13 cellular contexts compared by ENCODE assay signal in the genomic region with DNA sequence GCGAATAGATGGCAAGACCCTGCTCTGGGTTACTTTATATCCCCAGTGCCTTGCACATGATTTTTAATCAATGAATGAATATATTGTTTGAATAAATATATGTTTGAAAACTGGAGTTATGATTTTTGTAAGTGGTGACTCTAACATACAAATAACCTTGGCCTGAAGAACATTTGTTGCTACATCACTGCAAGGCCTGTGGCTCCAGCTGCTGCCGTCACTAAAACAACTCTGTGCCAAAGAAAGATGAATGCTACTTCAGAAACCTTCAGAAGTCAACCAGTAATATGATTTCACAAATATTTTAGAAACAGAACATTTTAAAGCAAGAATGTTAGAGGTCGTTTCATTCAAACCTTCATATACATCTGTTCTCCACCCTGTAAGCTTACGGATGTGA.
DNase-seq lines count a peak whose midpoint lies in the region; ATAC-seq and TF ChIP-seq lines count a peak whose summit lies in the region.
"Had no signal": no experiment of that assay in that cellular context is flagged by ENCODE, and none has a peak within 500 bp of the region (broad histone marks: within the 10 kb centered on the region; RNA-seq: fewer than 3 reads in every experiment).

No MANE protein-coding gene starts in this region.

- peak overlapping the region; percentile 62 for H3K27ac ChIP-seq in left ventricle myocardium inferior (replicated peaks)
- H3K27ac ChIP-seq in right cardiac atrium (ENCODE audit: low read length), result no peak overlapping the region
- peak overlapping the region; percentile 34 for H3K27ac ChIP-seq in psoas muscle
- H3K27ac ChIP-seq: BLaER1 treated with 17β-estradiol and CSF1 and Interleukin-3, amounts not matched to agents 10 nM and 100 nM had no signal

- H3K4me1 ChIP-seq in left ventricle myocardium inferior, result peaks cover 76% of the 10 kb centered on the region
- no peaks in the 10 kb centered on the region for H3K4me1 ChIP-seq in right cardiac atrium (ENCODE audit: control insufficient read depth, insufficient read depth, low read length)
- H3K4me1 ChIP-seq in psoas muscle, result peaks cover 28% of the 10 kb centered on the region
- H3K4me1 ChIP-seq: BLaER1 treated with 17β-estradiol and CSF1 and Interleukin-3, amounts not matched to agents 10 nM and 100 nM had no signal

- ATAC-seq in right cardiac atrium (no peak), left lobe of liver (peak; percentile 23), psoas muscle (peak in 3 of 4 donors; percentile 62 to 68 (median 65)), GM19351 (IDR thresholded peaks at IDR 0.05; ENCODE audit: unreplicated experiment) (no peak), omental fat pad (ENCODE audit: low FRiP score) (no peak)
- ATAC-seq: CD8-positive, alpha-beta T cell had no signal

- H3K36me3 ChIP-seq in left ventricle myocardium inferior (peaks cover 8% of the 10 kb centered on the region), psoas muscle (ENCODE audit: insufficient read depth in 1 of 2, low read depth in 1 of 2) (peaks cover 0 to 18% of the 10 kb centered on the region in 2 donors)
- H3K36me3 ChIP-seq: BLaER1 treated with 17β-estradiol and CSF1 and Interleukin-3, amounts not matched to agents 10 nM and 100 nM had no signal

- H3K27me3 ChIP-seq in left ventricle myocardium inferior (ENCODE audit: low read depth) (no peaks in the 10 kb centered on the region), right cardiac atrium (ENCODE audit: control insufficient read depth, insufficient read depth) (no peaks in the 10 kb centered on the region), psoas muscle (ENCODE audit: insufficient read depth in 3 of 3, low read length in 2 of 3) (no peaks in the 10 kb centered on the region)
- H3K27me3 ChIP-seq: BLaER1 treated with 17β-estradiol and CSF1 and Interleukin-3, amounts not matched to agents 10 nM and 100 nM had no signal

- TF ChIP-seq CTCF in left ventricle myocardium inferior (IDR thresholded peaks at IDR 0.05; ENCODE audit: borderline replicate concordance), result no peak
- no peak for TF ChIP-seq CTCF in psoas muscle (IDR thresholded peaks at IDR 0.05)
- TF ChIP-seq CTCF in omental fat pad (IDR thresholded peaks at IDR 0.05), result no peak

- H3K9me3 ChIP-seq in left ventricle myocardium inferior (replicated peaks), result no peaks in the 10 kb centered on the region
- H3K9me3 ChIP-seq in right cardiac atrium (ENCODE audit: control insufficient read depth, low read length), result no peaks in the 10 kb centered on the region
- no peaks in the 10 kb centered on the region for H3K9me3 ChIP-seq in psoas muscle
- H3K9me3 ChIP-seq: BLaER1 treated with 17β-estradiol and CSF1 and Interleukin-3, amounts not matched to agents 10 nM and 100 nM had no signal

- H3K4me3 ChIP-seq in left ventricle myocardium inferior (no peak overlapping the region), right cardiac atrium (ENCODE audit: low read length) (no peak overlapping the region), psoas muscle (no peak overlapping the region)
- H3K4me3 ChIP-seq: BLaER1 treated with 17β-estradiol and CSF1 and Interleukin-3, amounts not matched to agents 10 nM and 100 nM had no signal

- DNase-seq in left ventricle myocardium inferior (no peak), right cardiac atrium (no peak), left lobe of liver (ENCODE audit: low spot score) (no peak), psoas muscle (peak in 1 of 2 donors; percentile 26), occipital lobe (lab: John Stamatoyannopoulos, UW) (no peak), omental fat pad (ENCODE audit: low spot score) (no peak)
- DNase-seq: Calu3; CD8-positive, alpha-beta T cell; DMS79 treated with DMSO at 0.1 percent for 48 hours; GF-D8; H9 had no signal

- WGBS in right cardiac atrium, result 82% methylated on average over 4 of the region's 4 CpGs
- 60 to 71% (median 64%) methylated on average over 4 of the region's 4 CpGs for WGBS in psoas muscle, 3 donors

- intact Hi-C loops in left ventricle myocardium inferior (cut with micrococcal nuclease), result loop anchor here (5.0 to 10.0 kb wide), 2 partner anchors 64 to 252 kb away; a partner anchor contains a TSS
- intact Hi-C loops in right cardiac atrium (cut with DNase I), result loop anchor here in 3 of 4 donors (5.0 to 10.0 kb wide), 4 partner anchors 64 to 254 kb away; a partner anchor contains a TSS
- intact Hi-C loops in psoas muscle (cut with DNase I), result loop anchor here (5.0 to 10.0 kb wide), 4 partner anchors 46 to 162 kb away; a partner anchor contains a TSS

Comparison
In these comparisons a context has a peak if more than half of its experiments do, and no peak if none do; other contexts are left out.
1. ATAC-seq: peak in left lobe of liver (single experiment) and psoas muscle (3 of 4); none in right cardiac atrium (0 of 2), GM19351 (single experiment) and omental fat pad (single experiment).